In genomic region chr5:172456076-172456800, GRCh38 we compare ENCODE assay signal across 13 cellular contexts. TPM values are rescaled to one million over a fixed set of nuclear protein-coding genes. Genes with fewer than 3 reads are reported as not detected.
A peak's percentile ranks its signal among the peaks of the same experiment; 100 is the strongest.
DNase-seq lines count a peak whose midpoint lies in the region; ATAC-seq and TF ChIP-seq lines count a peak whose summit lies in the region.
"Had no signal": no experiment of that assay in that cellular context is flagged by ENCODE, and none has a peak within 500 bp of the region (broad histone marks: within the 10 kb centered on the region; RNA-seq: fewer than 3 reads in every experiment).

No MANE protein-coding gene starts in this region.

- no peak overlapping the region for H3K27ac Mint-ChIP-seq in central memory CD8-positive, alpha-beta T cell (ENCODE audit: low read depth)
- peak overlapping the region; percentile 84 for H3K27ac Mint-ChIP-seq in mesothelial cell of epicardium

- in situ Hi-C loops in IMR-90 (cut with MboI; ENCODE audit: low sequenced_read_pairs), result no loop called here

- H3K27me3 Mint-ChIP-seq in central memory CD8-positive, alpha-beta T cell, result peaks cover 84% of the 10 kb centered on the region
- no peaks in the 10 kb centered on the region for H3K27me3 Mint-ChIP-seq in mesothelial cell of epicardium (ENCODE audit: low read depth)

- POLR2A ChIA-PET in IMR-90 (lab: Charles Lee; ENCODE audit: unreplicated experiment), result no interaction called here

- H4K5ac ChIP-seq in IMR-90 (ENCODE audit: low read depth, low read length), result peak overlapping the region; percentile 0

- no peak overlapping the region for H2BK20ac ChIP-seq in IMR-90 (ENCODE audit: low read depth, low read length)

- H3K4me3 Mint-ChIP-seq in central memory CD8-positive, alpha-beta T cell, result peak overlapping the region; percentile 88
- peak overlapping the region; percentile 80 for H3K4me3 Mint-ChIP-seq in mesothelial cell of epicardium

- H3K4ac ChIP-seq in IMR-90 (ENCODE audit: low read depth, low read length), result peak overlapping the region; percentile 49

- TF ChIP-seq POLR2A in IMR-90 (IDR thresholded peaks at IDR 0.05; ENCODE audit: low read depth, low read length), result no peak
- no peak for TF ChIP-seq POLR2A in spleen (IDR thresholded peaks at IDR 0.05)

- no peak overlapping the region; the same call in 2 of the 3 replicates for H2BK15ac ChIP-seq in IMR-90 (ENCODE audit: low read depth, low read length)

- 0 out of 2 replicates have a peak overlapping the region, but pooled peaks have one; percentile 94 for H3K14ac ChIP-seq in IMR-90 (replicated peaks; ENCODE audit: low read depth, low read length)

- H3K4me3 ChIP-seq in IMR-90 (ENCODE audit: insufficient read depth, low read depth, low read length) (no peak overlapping the region), tibial artery (no peak overlapping the region), spleen (no peak overlapping the region)
- H3K4me3 ChIP-seq: Peyer's patch, psoas muscle had no signal

- H4K20me1 ChIP-seq in IMR-90 (ENCODE audit: insufficient read depth, low read length), result peaks cover 20% of the 10 kb centered on the region

- H3K9me3 ChIP-seq in IMR-90 (ENCODE audit: control insufficient read depth, insufficient read depth, low read length), result no peaks in the 10 kb centered on the region
- H3K9me3 ChIP-seq in tibial artery, result no peaks in the 10 kb centered on the region
- H3K9me3 ChIP-seq in spleen, result no peaks in the 10 kb centered on the region
- H3K9me3 ChIP-seq: Peyer's patch, psoas muscle had no signal

- peaks cover 9 to 33% of the 10 kb centered on the region in 2 experiments; a peak in 3 of 4 replicates for H3K79me1 ChIP-seq in IMR-90 (ENCODE audit: low read depth in 1 of 2, low read length in 2 of 2)

- ATAC-seq in IMR-90 (ENCODE audit: low read depth) (no peak), HG03571 (IDR thresholded peaks at IDR 0.05; ENCODE audit: unreplicated experiment) (no peak), Right ventricle myocardium inferior (no peak)
- no peak for ATAC-seq in central memory CD8-positive, alpha-beta T cell (replicated peaks; ENCODE audit: extremely low read depth, poor library complexity, severe bottlenecking)

- no peak overlapping the region for H3K56ac ChIP-seq in IMR-90 (ENCODE audit: extremely low read depth, insufficient read depth, low read length)

- CTCF ChIA-PET in IMR-90 (lab: Yijun Ruan, JAX), result interaction anchor here (0.7 kb wide), 1 partner anchor 1006 kb away, joined by 3 read pairs; no protein-coding TSS in a partner anchor

- H3K4me1 ChIP-seq in IMR-90 (ENCODE audit: control insufficient read depth, insufficient read depth, low read length) (peaks cover 24% of the 10 kb centered on the region), tibial artery (peaks cover 0 to 40% (median 33%) of the 10 kb centered on the region in 4 donors), spleen (peaks cover 0 to 47% (median 16%) of the 10 kb centered on the region in 6 donors)
- H3K4me1 ChIP-seq: psoas muscle had no signal

- H3K36me3 ChIP-seq in IMR-90 (ENCODE audit: control insufficient read depth, insufficient read depth, low read length) (no peaks in the 10 kb centered on the region), tibial artery (no peaks in the 10 kb centered on the region), spleen (no peaks in the 10 kb centered on the region)
- H3K36me3 ChIP-seq: Peyer's patch had no signal

- H4K8ac ChIP-seq in IMR-90 (ENCODE audit: low read depth in 2 of 2, low read length in 2 of 2), result peak overlapping the region; percentile 83 to 91; a peak in 3 of 4 replicates

- H4K91ac ChIP-seq in IMR-90 (ENCODE audit: insufficient read depth, low read depth, low read length), result peak overlapping the region; percentile 4; the same call in 1 of the 2 replicates

- H2AK5ac ChIP-seq in IMR-90 (ENCODE audit: low read depth, low read length), result peak overlapping the region; percentile 53; the same call in 1 of the 2 replicates

- 59% methylated on average over 5 of the region's 11 CpGs; no CpG with 5 or more reads in 1 of the 2 experiments for WGBS in IMR-90 (ENCODE audit: extremely low coverage in 2 of 2, insufficient read length in 1 of 2), 2 experiments
- WGBS in spleen, 5 donors, result 73 to 82% (median 74%) methylated on average over 11 of the region's 11 CpGs

- peaks cover 2% of the 10 kb centered on the region for H3K36me3 Mint-ChIP-seq in central memory CD8-positive, alpha-beta T cell (ENCODE audit: insufficient read depth)
- H3K36me3 Mint-ChIP-seq in mesothelial cell of epicardium, result no peaks in the 10 kb centered on the region

- H3K9ac ChIP-seq in IMR-90 (ENCODE audit: low read depth, low read length), result no peak overlapping the region

- no peak for TF ChIP-seq CTCF in IMR-90 (conservative IDR thresholded peaks at IDR 0.05; ENCODE audit: low read depth, low read length)
- TF ChIP-seq CTCF in mesothelial cell of epicardium (IDR thresholded peaks at IDR 0.05; ENCODE audit: unreplicated experiment), result no peak
- no peak for TF ChIP-seq CTCF in tibial artery (IDR thresholded peaks at IDR 0.05)
- no peak for TF ChIP-seq CTCF in spleen (IDR thresholded peaks at IDR 0.05 in 8 of 11, conservative IDR thresholded peaks at IDR 0.05 in 3 of 11)

- peaks cover 7% of the 10 kb centered on the region for H3K4me1 Mint-ChIP-seq in central memory CD8-positive, alpha-beta T cell
- H3K4me1 Mint-ChIP-seq in mesothelial cell of epicardium, result peaks cover 33% of the 10 kb centered on the region

- H2BK5ac ChIP-seq in IMR-90 (ENCODE audit: low read depth, low read length, poor library complexity, severe bottlenecking), result no peak overlapping the region

- dilution Hi-C loops in IMR-90 (cut with HindIII; ENCODE audit: low sequenced_read_pairs, unreplicated experiment), result no loop called here

- TF ChIP-seq RAD21 in IMR-90 (IDR thresholded peaks at IDR 0.05; ENCODE audit: low read length), result no peak

- no peaks in the 10 kb centered on the region for H3K9me3 Mint-ChIP-seq in central memory CD8-positive, alpha-beta T cell
- H3K9me3 Mint-ChIP-seq in mesothelial cell of epicardium, result no peaks in the 10 kb centered on the region

- DNase-seq in IMR-90 (no peak), mesothelial cell of epicardium (ENCODE audit: low spot score in 2 of 2, unreplicated experiment in 2 of 2) (no peak), tibial artery (peak in 1 of 2 donors; percentile 65), spleen (no peak), Right ventricle myocardium inferior (ENCODE audit: missing footprints) (no peak)
- no peak for DNase-seq in central memory CD8-positive, alpha-beta T cell (ENCODE audit: low spot score in 2 of 2)
- DNase-seq: activated CD4-positive, alpha-beta T cell treated with anti-CD3 and anti-CD28 coated beads, Interleukin-2, amount 50 U/mL, for 1 hour; NCI-H146; NCI-H510A; stimulated activated CD4-positive, alpha-beta T cell treated with anti-CD3 and anti-CD28 coated beads, Interleukin-4, amount 100 ng/mL, for 24 hours had no signal

- no peak overlapping the region for H3K18ac ChIP-seq in IMR-90 (ENCODE audit: low read depth, low read length)

- peaks cover 21% of the 10 kb centered on the region for H3K9me1 ChIP-seq in IMR-90 (ENCODE audit: insufficient read depth, low read length)

- H2AK9ac ChIP-seq in IMR-90 (replicated peaks; ENCODE audit: low read depth, low read length, poor library complexity), result peak overlapping the region; percentile 38

- no peak overlapping the region for H3K4me2 ChIP-seq in IMR-90 (ENCODE audit: low read depth, low read length)

- no TSS peak for BruUV-seq in IMR-90 (replicated peaks; lab: Mats Ljungman, UMichigan)

- no peak overlapping the region for H3K23ac ChIP-seq in IMR-90 (ENCODE audit: low read depth, low read length)

- H3K27ac ChIP-seq in IMR-90 (ENCODE audit: insufficient read depth, low read length), result no peak overlapping the region
- peak overlapping the region; percentile 65 to 90 for H3K27ac ChIP-seq in tibial artery
- H3K27ac ChIP-seq in spleen, result no peak overlapping the region
- H3K27ac ChIP-seq: psoas muscle had no signal

- intact Hi-C loops in IMR-90 (cut with micrococcal nuclease), result loop anchor here (10.0 kb wide), 1 partner anchor 351 kb away; no protein-coding TSS in a partner anchor
- intact Hi-C loops in tibial artery (cut with DNase I; ENCODE audit: low total_unique reads), result no loop called here
- intact Hi-C loops in spleen (cut with DNase I; ENCODE audit: low total_unique reads), result no loop called here
- intact Hi-C loops in Right ventricle myocardium inferior (cut with DNase I), result no loop called here

- peak overlapping the region; percentile 89 for H2AFZ ChIP-seq in IMR-90 (replicated peaks; ENCODE audit: low read length, poor library complexity)

- 0 out of 2 replicates have a peak overlapping the region, but pooled peaks have one; percentile 81 for H2BK120ac ChIP-seq in IMR-90 (ENCODE audit: low read depth, low read length)

- H3K27me3 ChIP-seq in IMR-90 (ENCODE audit: control insufficient read depth, insufficient read depth, low read length) (no peaks in the 10 kb centered on the region; the same call in 1 of the 2 replicates), tibial artery (no peaks in the 10 kb centered on the region), spleen (replicated peaks in 1 of 7) (peaks cover 0 to 62% (median 20%) of the 10 kb centered on the region in 7 donors)
- H3K27me3 ChIP-seq: Peyer's patch had no signal

TF ChIP-seq in IMR-90, 13 proteins besides CTCF, POLR2A, EP300 and RAD21 (continues in another document):
- TF ChIP-seq SMC3 (IDR thresholded peaks at IDR 0.05; ENCODE audit: low read depth, low read length) (no peak), MAFK (IDR thresholded peaks at IDR 0.05; ENCODE audit: low read depth, low read length) (no peak), CEBPB (IDR thresholded peaks at IDR 0.05; ENCODE audit: low read depth, low read length) (no peak)
- TF ChIP-seq, protein P1, sequence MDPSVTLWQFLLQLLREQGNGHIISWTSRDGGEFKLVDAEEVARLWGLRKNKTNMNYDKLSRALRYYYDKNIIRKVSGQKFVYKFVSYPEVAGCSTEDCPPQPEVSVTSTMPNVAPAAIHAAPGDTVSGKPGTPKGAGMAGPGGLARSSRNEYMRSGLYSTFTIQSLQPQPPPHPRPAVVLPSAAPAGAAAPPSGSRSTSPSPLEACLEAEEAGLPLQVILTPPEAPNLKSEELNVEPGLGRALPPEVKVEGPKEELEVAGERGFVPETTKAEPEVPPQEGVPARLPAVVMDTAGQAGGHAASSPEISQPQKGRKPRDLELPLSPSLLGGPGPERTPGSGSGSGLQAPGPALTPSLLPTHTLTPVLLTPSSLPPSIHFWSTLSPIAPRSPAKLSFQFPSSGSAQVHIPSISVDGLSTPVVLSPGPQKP (IDR thresholded peaks at IDR 0.05; ENCODE audit: borderline replicate concordance, low read depth, low read length), result no peak

RNA-seq across cellular contexts. Expression of gene SH3PXD2B, which starts 1.9 kb away (rescaled TPM):
- 7.8 and 8.2 TPM in 2 replicates for total RNA-seq in IMR-90 (2012; rRNA removed)
- 14.4 and 15.0 TPM in 2 replicates for polyA plus RNA-seq in IMR-90 (2012; rRNA removed)
- polyA plus RNA-seq in IMR-90 (2012; cell fraction: cytosol; rRNA removed), result 6.6 and 11.4 TPM in 2 replicates
- polyA plus RNA-seq in IMR-90 (2012; cell fraction: nucleus; rRNA removed; ENCODE audit: low replicate concordance), result 16.7 and 24.7 TPM in 2 replicates
- 68.9 to 74.4 TPM (median 71.4 TPM) in 3 replicates for total RNA-seq in mesothelial cell of epicardium
- 10 to 100 TPM in 5 of 7 donors, 1 to 10 TPM in 2; 5.2 to 31.8 (median 19.8) TPM for total RNA-seq in spleen
- 1 to 10 TPM; 2.0 to 2.7 (median 2.4) TPM for polyA plus RNA-seq in spleen
- 5.4 TPM for total RNA-seq in Right ventricle myocardium inferior

Comparison
In these comparisons a context has a peak if more than half of its experiments do, and no peak if none do; other contexts are left out.
1. H3K27ac ChIP-seq: peak in tibial artery (2 of 2); none in IMR-90 (single experiment) and spleen (0 of 8).